In genomic region chr7:12249706-12250105, GRCh38 we compare ENCODE assay signal across 28 cellular contexts.
"Had no signal": no experiment of that assay in that cellular context is flagged by ENCODE, and none has a peak within 500 bp of the region (broad histone marks: within the 10 kb centered on the region; RNA-seq: fewer than 3 reads in every experiment).

No MANE protein-coding gene starts in this region.

- H3K27me3 ChIP-seq: ascending aorta, breast epithelium, Peyer's patch had no signal

- DNase-seq: activated CD4-positive, alpha-beta T cell treated with anti-CD3 and anti-CD28 coated beads for 1 hour; activated CD4-positive, alpha-beta T cell treated with anti-CD3 and anti-CD28 coated beads for 48 hours; activated CD4-positive, alpha-beta T cell treated with anti-CD3 and anti-CD28 coated beads, Interleukin-2, amount 50 U/mL, for 48 hours; activated CD4-positive, CD25-positive, alpha-beta regulatory T cell; activated CD8-positive, alpha-beta T cell treated with anti-CD3 and anti-CD28 coated beads, Interleukin-2, amount 10 ng/mL, durations not matched to agents 7 days and 5 days; activated gamma-delta T cell; activated naive CD4-positive, alpha-beta T cell treated with Interleukin-2 at 50 U/mL for 16 hours; activated naive CD8-positive, alpha-beta T cell treated with anti-CD3 and anti-CD28 coated beads, Interleukin-2, amount 10 ng/mL, durations not matched to agents 7 days and 5 days; activated T-cell treated with anti-CD3 and anti-CD28 coated beads, Interleukin-2, amount 50 U/mL, for 24 hours; amygdala; MG63; NCI-H1048; NCI-H1105 treated with DMSO at 0.1 percent for 48 hours; NCI-H1436; NCI-H1694; NCI-H1930; NCI-H2081 treated with DMSO at 0.1 percent for 48 hours; NCI-H226; NCI-H524 treated with DMSO at 0.1 percent for 48 hours; Peyer's patch; RPMI8226; T1000; WERI-Rb-1 had no signal

- H3K4me1 ChIP-seq: ascending aorta, breast epithelium, Peyer's patch had no signal

- ATAC-seq: activated CD8-positive, alpha-beta T cell treated with anti-CD3 and anti-CD28 coated beads, Interleukin-2, amount 10 ng/mL, durations not matched to agents 7 days and 5 days had no signal

- H3K4me1 Mint-ChIP-seq: activated naive CD4-positive, alpha-beta T cell treated with anti-CD3 and anti-CD28 coated beads, Interleukin-2, amount 50 U/mL, for 24 hours had no signal

- H3K27me3 Mint-ChIP-seq: activated naive CD8-positive, alpha-beta T cell treated with anti-CD3 and anti-CD28 coated beads, Interleukin-2, amount 10 ng/mL, durations not matched to agents 7 days and 5 days; activated T-cell treated with anti-CD3 and anti-CD28 coated beads, Interleukin-2, amount 50 U/mL, for 24 hours had no signal

- H3K4me3 ChIP-seq: ascending aorta, breast epithelium, MG63, Peyer's patch, SK-N-MC had no signal

- H3K36me3 ChIP-seq: ascending aorta, breast epithelium, MG63, Peyer's patch, WERI-Rb-1 had no signal

- H3K4me3 Mint-ChIP-seq: activated CD8-positive, alpha-beta T cell treated with anti-CD3 and anti-CD28 coated beads, Interleukin-2, amount 10 ng/mL, durations not matched to agents 7 days and 5 days; activated naive CD4-positive, alpha-beta T cell treated with anti-CD3 and anti-CD28 coated beads, Interleukin-2, amount 50 U/mL, for 24 hours; activated naive CD8-positive, alpha-beta T cell treated with anti-CD3 and anti-CD28 coated beads, Interleukin-2, amount 10 ng/mL, durations not matched to agents 7 days and 5 days; activated T-cell treated with anti-CD3 and anti-CD28 coated beads, Interleukin-2, amount 50 U/mL, for 24 hours had no signal

- H3K27ac Mint-ChIP-seq: activated CD8-positive, alpha-beta T cell treated with anti-CD3 and anti-CD28 coated beads, Interleukin-2, amount 10 ng/mL, durations not matched to agents 7 days and 5 days; activated naive CD4-positive, alpha-beta T cell treated with anti-CD3 and anti-CD28 coated beads, Interleukin-2, amount 50 U/mL, for 24 hours; activated naive CD8-positive, alpha-beta T cell treated with anti-CD3 and anti-CD28 coated beads, Interleukin-2, amount 10 ng/mL, durations not matched to agents 7 days and 5 days; activated T-cell treated with anti-CD3 and anti-CD28 coated beads, Interleukin-2, amount 50 U/mL, for 24 hours; activated T-helper 2 cell treated with anti-CD3 and anti-CD28 coated beads, Interferon-gamma antibody, Interleukin-2, Interleukin-4, amounts not matched to agents 10 μg/mL and 5 μg/mL and 100 μg/mL, durations not matched to agents 14 hours and 24 hours and 36 hours had no signal

- H3K9me3 ChIP-seq: breast epithelium, MG63, Peyer's patch had no signal

- H3K27ac ChIP-seq: ascending aorta, breast epithelium, Peyer's patch, SK-N-MC, WERI-Rb-1 had no signal
